Comparison of ENCODE assay signal across 21 cellular contexts in the genomic region with DNA sequence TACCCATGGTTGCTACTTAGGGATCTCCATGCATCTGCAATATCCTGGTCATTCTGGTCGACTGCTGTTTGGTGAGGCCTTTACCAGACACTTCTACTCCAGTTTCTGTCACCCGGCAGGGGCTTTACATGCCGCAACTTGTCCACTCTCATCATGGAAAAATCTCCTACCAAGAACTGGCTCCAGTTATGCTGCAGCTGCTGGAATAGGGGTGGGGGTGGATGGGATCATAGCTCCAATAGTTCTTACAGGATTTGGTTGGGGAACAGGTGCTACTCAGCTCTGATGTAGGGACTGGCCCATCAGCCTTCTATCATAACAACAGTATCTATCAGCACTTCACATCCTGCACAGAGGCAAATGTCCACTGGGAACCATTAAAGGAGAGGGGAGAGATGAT. TPM values are rescaled to one million over a fixed set of nuclear protein-coding genes. Genes with fewer than 3 reads are reported as not detected.
"Had no signal": no experiment of that assay in that cellular context is flagged by ENCODE, and none has a peak within 500 bp of the region (broad histone marks: within the 10 kb centered on the region; RNA-seq: fewer than 3 reads in every experiment).

No MANE protein-coding gene starts in this region.

- H3K4me3 ChIP-seq: gastroesophageal sphincter, heart left ventricle, neural progenitor cell, prostate gland, stomach had no signal

- H3K27me3 ChIP-seq: gastroesophageal sphincter, heart left ventricle had no signal

- H3K4me1 ChIP-seq: neural progenitor cell, prostate gland had no signal

- H3K9me3 ChIP-seq: gastroesophageal sphincter, heart left ventricle, prostate gland, stomach had no signal

- H2AFZ ChIP-seq: neural progenitor cell had no signal

- DNase-seq: activated CD4-positive, alpha-beta memory T cell treated with anti-CD3 and anti-CD28 coated beads for 36 hours; activated CD4-positive, alpha-beta T cell treated with anti-CD3 and anti-CD28 coated beads for 4 hours; activated gamma-delta T cell treated with Interleukin-2 at 50 U/mL for 16 hours; activated T-cell treated with anti-CD3 and anti-CD28 coated beads for 4 hours; cerebellar nuclear complex; cortex of kidney; heart left ventricle; kidney; left ventricle myocardium superior; naive B cell; right cardiac atrium; small intestine; stimulated activated CD4-positive, alpha-beta T cell treated with anti-CD3 and anti-CD28 coated beads, Interleukin-15, amount 100 ng/mL, for 24 hours; stimulated activated CD4-positive, alpha-beta T cell treated with anti-CD3 and anti-CD28 coated beads, Interleukin-4, amount 100 ng/mL, for 24 hours; stomach; trophoblast cell had no signal

- H3K27ac ChIP-seq: gastroesophageal sphincter, heart left ventricle, neural progenitor cell, prostate gland, stomach had no signal

- H3K4me2 ChIP-seq: neural progenitor cell had no signal

- H3K9ac ChIP-seq: neural progenitor cell had no signal

- H3K36me3 ChIP-seq: gastroesophageal sphincter, heart left ventricle, neural progenitor cell, prostate gland, stomach had no signal

RNA-seq across cellular contexts. Expression of gene SPTB, which starts 51.6 kb away (rescaled TPM):
- total RNA-seq: activated T-helper 1 cell treated with anti-CD3 and anti-CD28 coated beads, Interleukin-12 subunit alpha, Interleukin-12 subunit beta, Interleukin-2, Interleukin-4 antibody, amounts not matched to agents 30 ng/mL and 10 ng/mL and 1 ng/mL, durations not matched to agents 14 hours and 24 hours and 36 hours; bronchial epithelial cell had no signal
